Comparison of ENCODE assay signal across 21 cellular contexts in genomic region chr9:76271755-76272154, GRCh38.
DNase-seq lines count a peak whose midpoint lies in the region; ATAC-seq and TF ChIP-seq lines count a peak whose summit lies in the region.
"Had no signal": no experiment of that assay in that cellular context is flagged by ENCODE, and none has a peak within 500 bp of the region (broad histone marks: within the 10 kb centered on the region; RNA-seq: fewer than 3 reads in every experiment).

No MANE protein-coding gene starts in this region.

- H3K4me3 Mint-ChIP-seq in activated CD8-positive, alpha-beta T cell treated with anti-CD3 and anti-CD28 coated beads, Interleukin-2, amount 10 ng/mL, durations not matched to agents 7 days and 5 days = no peak overlapping the region
- H3K4me3 Mint-ChIP-seq in activated naive CD8-positive, alpha-beta T cell treated with anti-CD3 and anti-CD28 coated beads for 36 hours = no peak overlapping the region
- H3K4me3 Mint-ChIP-seq: CD4-positive, CD25-positive, alpha-beta regulatory T cell; GM23338 had no signal

- H3K4me1 Mint-ChIP-seq in activated CD8-positive, alpha-beta T cell treated with anti-CD3 and anti-CD28 coated beads, Interleukin-2, amount 10 ng/mL, durations not matched to agents 7 days and 5 days (ENCODE audit: low read depth) = no peaks in the 10 kb centered on the region
- H3K4me1 Mint-ChIP-seq in activated naive CD8-positive, alpha-beta T cell treated with anti-CD3 and anti-CD28 coated beads for 36 hours = no peaks in the 10 kb centered on the region
- H3K4me1 Mint-ChIP-seq: CD4-positive, CD25-positive, alpha-beta regulatory T cell; GM23338 had no signal

- H3K9me3 Mint-ChIP-seq in activated CD8-positive, alpha-beta T cell treated with anti-CD3 and anti-CD28 coated beads, Interleukin-2, amount 10 ng/mL, durations not matched to agents 7 days and 5 days (ENCODE audit: insufficient read depth) = no peaks in the 10 kb centered on the region
- no peaks in the 10 kb centered on the region for H3K9me3 Mint-ChIP-seq in activated naive CD8-positive, alpha-beta T cell treated with anti-CD3 and anti-CD28 coated beads for 36 hours
- H3K9me3 Mint-ChIP-seq: CD4-positive, CD25-positive, alpha-beta regulatory T cell; GM23338 had no signal

- no peaks in the 10 kb centered on the region for H3K36me3 Mint-ChIP-seq in activated CD8-positive, alpha-beta T cell treated with anti-CD3 and anti-CD28 coated beads, Interleukin-2, amount 10 ng/mL, durations not matched to agents 7 days and 5 days (ENCODE audit: low read depth)
- H3K36me3 Mint-ChIP-seq in activated naive CD8-positive, alpha-beta T cell treated with anti-CD3 and anti-CD28 coated beads for 36 hours = no peaks in the 10 kb centered on the region
- H3K36me3 Mint-ChIP-seq: CD4-positive, CD25-positive, alpha-beta regulatory T cell had no signal

- POLR2A ChIA-PET in activated CD8-positive, alpha-beta T cell treated with anti-CD3 and anti-CD28 coated beads, Interleukin-2, amount 10 ng/mL, durations not matched to agents 7 days and 5 days (lab: Charles Lee) = no interaction called here

- no peak for ATAC-seq in activated CD8-positive, alpha-beta T cell treated with anti-CD3 and anti-CD28 coated beads, Interleukin-2, amount 10 ng/mL, durations not matched to agents 7 days and 5 days
- ATAC-seq: GM23338, HCT116 had no signal

- intact Hi-C loops in posterior vena cava (cut with DNase I) = no loop called here

- no peak overlapping the region for H3K4me3 ChIP-seq in astrocyte of the spinal cord (ENCODE audit: low read depth, low read length)
- H3K4me3 ChIP-seq: GM23338 had no signal

- no peaks in the 10 kb centered on the region for H3K27me3 Mint-ChIP-seq in activated CD8-positive, alpha-beta T cell treated with anti-CD3 and anti-CD28 coated beads, Interleukin-2, amount 10 ng/mL, durations not matched to agents 7 days and 5 days (ENCODE audit: low read depth)
- H3K27me3 Mint-ChIP-seq in activated naive CD8-positive, alpha-beta T cell treated with anti-CD3 and anti-CD28 coated beads for 36 hours = peaks cover 3% of the 10 kb centered on the region

- in situ Hi-C loops in astrocyte of the spinal cord (cut with HindIII; ENCODE audit: low sequenced_read_pairs) = no loop called here

- CTCF ChIA-PET in activated CD8-positive, alpha-beta T cell treated with anti-CD3 and anti-CD28 coated beads, Interleukin-2, amount 10 ng/mL, durations not matched to agents 7 days and 5 days (lab: Charles Lee) = no interaction called here

- DNase-seq in DMS53 (lab: John Stamatoyannopoulos, UW) = peak; percentile 50
- DNase-seq in DMS53 treated with DMSO at 0.1 percent for 48 hours (lab: John Stamatoyannopoulos, UW; ENCODE audit: unreplicated experiment) = no peak
- peak; percentile 21 for DNase-seq in astrocyte of the spinal cord (ENCODE audit: low read depth, low spot score)
- peak; percentile 9 for DNase-seq in fibroblast of peridontal ligament (ENCODE audit: extremely low read depth)
- DNase-seq in activated CD8-positive, alpha-beta T cell treated with anti-CD3 and anti-CD28 coated beads, Interleukin-2, amount 10 ng/mL, durations not matched to agents 7 days and 5 days = no peak
- DNase-seq in MV-4-11 (lab: John Stamatoyannopoulos, UW) = no peak
- DNase-seq in activated naive CD8-positive, alpha-beta T cell treated with anti-CD3 and anti-CD28 coated beads for 36 hours = no peak
- no peak for DNase-seq in posterior vena cava (ENCODE audit: low spot score)
- DNase-seq: BE2C; CD4-positive, CD25-positive, alpha-beta regulatory T cell; COR-L47; DMS 273 treated with DMSO at 0.1 percent for 48 hours; EL; NCI-H1105 treated with DMSO at 0.1 percent for 48 hours; NCI-H1694 treated with DMSO at 0.1 percent for 48 hours; NCI-H524; NCI-H82; OCI-M1; SHP77 treated with DMSO at 0.1 percent for 48 hours had no signal

- no peak for TF ChIP-seq CTCF in astrocyte of the spinal cord (IDR thresholded peaks at IDR 0.05; ENCODE audit: low read depth, low read length)

- no peak overlapping the region for H3K27ac Mint-ChIP-seq in activated CD8-positive, alpha-beta T cell treated with anti-CD3 and anti-CD28 coated beads, Interleukin-2, amount 10 ng/mL, durations not matched to agents 7 days and 5 days
- H3K27ac Mint-ChIP-seq in activated naive CD8-positive, alpha-beta T cell treated with anti-CD3 and anti-CD28 coated beads for 36 hours = no peak overlapping the region
- H3K27ac Mint-ChIP-seq: CD4-positive, CD25-positive, alpha-beta regulatory T cell; GM23338 had no signal

Comparison
In these comparisons a context has a peak if more than half of its experiments do, and no peak if none do; other contexts are left out.
1. DNase-seq: peak in DMS53 (single experiment), astrocyte of the spinal cord (single experiment) and fibroblast of peridontal ligament (single experiment); none in DMS53 treated with DMSO at 0.1 percent for 48 hours (single experiment), activated CD8-positive, alpha-beta T cell treated with anti-CD3 and anti-CD28 coated beads, Interleukin-2, amount 10 ng/mL, durations not matched to agents 7 days and 5 days (single experiment), MV-4-11 (single experiment), activated naive CD8-positive, alpha-beta T cell treated with anti-CD3 and anti-CD28 coated beads for 36 hours (single experiment) and posterior vena cava (single experiment).